In the genomic region with DNA sequence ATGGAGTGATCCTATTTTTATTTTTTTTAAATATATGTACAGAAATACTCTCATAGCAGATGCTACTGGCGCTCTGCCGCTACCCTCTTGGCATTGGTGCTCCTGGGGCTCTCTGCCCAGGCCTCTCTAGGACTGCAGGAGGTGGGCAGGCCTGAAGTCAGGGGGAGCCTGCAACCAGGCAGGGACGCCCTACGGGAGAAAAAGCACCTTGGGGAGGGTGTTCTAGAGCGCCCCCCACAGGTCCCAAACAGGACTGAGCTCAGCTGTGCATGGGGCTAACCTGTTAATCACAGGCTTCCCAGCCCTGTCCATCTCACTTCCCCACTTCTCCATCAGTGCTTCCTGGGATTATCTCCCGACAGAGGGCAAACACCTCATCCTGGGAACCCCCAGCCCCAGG, we compare ENCODE assay signal across 15 cellular contexts.
DNase-seq lines count a peak whose midpoint lies in the region; ATAC-seq, FAIRE-seq and TF ChIP-seq lines count a peak whose summit lies in the region.
"Had no signal": no experiment of that assay in that cellular context is flagged by ENCODE, and none has a peak within 500 bp of the region (broad histone marks: within the 10 kb centered on the region; RNA-seq: fewer than 3 reads in every experiment).

No MANE protein-coding gene starts in this region.

- H3K4me3 Mint-ChIP-seq in activated CD8-positive, alpha-beta T cell treated with anti-CD3 and anti-CD28 coated beads for 36 hours = no peak overlapping the region
- H3K4me3 Mint-ChIP-seq in activated CD8-positive, alpha-beta T cell treated with anti-CD3 and anti-CD28 coated beads, Interleukin-2, amount 10 ng/mL, durations not matched to agents 7 days and 5 days = no peak overlapping the region
- no peak overlapping the region for H3K4me3 Mint-ChIP-seq in type B pancreatic cell

- POLR2A ChIA-PET in activated CD8-positive, alpha-beta T cell treated with anti-CD3 and anti-CD28 coated beads for 36 hours (lab: Charles Lee) = no interaction called here
- POLR2A ChIA-PET in activated CD8-positive, alpha-beta T cell treated with anti-CD3 and anti-CD28 coated beads, Interleukin-2, amount 10 ng/mL, durations not matched to agents 7 days and 5 days (lab: Charles Lee) = no interaction called here

- peaks cover 17% of the 10 kb centered on the region for H3K27me3 Mint-ChIP-seq in activated CD8-positive, alpha-beta T cell treated with anti-CD3 and anti-CD28 coated beads for 36 hours
- peaks cover 15% of the 10 kb centered on the region for H3K27me3 Mint-ChIP-seq in activated CD8-positive, alpha-beta T cell treated with anti-CD3 and anti-CD28 coated beads, Interleukin-2, amount 10 ng/mL, durations not matched to agents 7 days and 5 days (ENCODE audit: low read depth)
- H3K27me3 Mint-ChIP-seq in type B pancreatic cell = peaks cover 3% of the 10 kb centered on the region

- no peak overlapping the region for H3K9ac ChIP-seq in OCI-LY1 (ENCODE audit: low read length)
- H3K9ac ChIP-seq: parathyroid adenoma had no signal

- H3K4me1 Mint-ChIP-seq in activated CD8-positive, alpha-beta T cell treated with anti-CD3 and anti-CD28 coated beads for 36 hours (ENCODE audit: low read depth) = peaks cover 15% of the 10 kb centered on the region
- peaks cover 13% of the 10 kb centered on the region for H3K4me1 Mint-ChIP-seq in activated CD8-positive, alpha-beta T cell treated with anti-CD3 and anti-CD28 coated beads, Interleukin-2, amount 10 ng/mL, durations not matched to agents 7 days and 5 days (ENCODE audit: low read depth)
- peaks cover 18% of the 10 kb centered on the region for H3K4me1 Mint-ChIP-seq in type B pancreatic cell (ENCODE audit: unreplicated experiment)

- no peak overlapping the region for H3K27ac Mint-ChIP-seq in activated CD8-positive, alpha-beta T cell treated with anti-CD3 and anti-CD28 coated beads for 36 hours
- no peak overlapping the region for H3K27ac Mint-ChIP-seq in activated CD8-positive, alpha-beta T cell treated with anti-CD3 and anti-CD28 coated beads, Interleukin-2, amount 10 ng/mL, durations not matched to agents 7 days and 5 days
- H3K27ac Mint-ChIP-seq in type B pancreatic cell = no peak overlapping the region

- peaks cover 5% of the 10 kb centered on the region; the same call in 1 of the 2 replicates for H3K27me3 ChIP-seq in OCI-LY1 (ENCODE audit: insufficient read depth, low read length)

- H3K36me3 ChIP-seq in OCI-LY1 (ENCODE audit: insufficient read depth, low read length) = no peaks in the 10 kb centered on the region
- H3K36me3 ChIP-seq: tibial nerve had no signal

- no peaks in the 10 kb centered on the region for H3F3A ChIP-seq in OCI-LY1 (ENCODE audit: insufficient read depth, low read length)

- FAIRE-seq in D721Med (lab: Jason Lieb, UNC) = no peak

- H3K79me2 ChIP-seq in OCI-LY1 (ENCODE audit: insufficient read depth, low read length) = no peaks in the 10 kb centered on the region
- H3K79me2 ChIP-seq: parathyroid adenoma had no signal

- no peaks in the 10 kb centered on the region for H3K9me3 ChIP-seq in OCI-LY1 (ENCODE audit: low read length)
- H3K9me3 ChIP-seq: tibial nerve had no signal

- H3K4me3 ChIP-seq in OCI-LY1 (ENCODE audit: low read depth, low read length, poor library complexity, severe bottlenecking) (no peak overlapping the region), epithelial cell of esophagus (ENCODE audit: low read length) (no peak overlapping the region)

- no peak for ATAC-seq in activated CD8-positive, alpha-beta T cell treated with anti-CD3 and anti-CD28 coated beads for 36 hours
- ATAC-seq in activated CD8-positive, alpha-beta T cell treated with anti-CD3 and anti-CD28 coated beads, Interleukin-2, amount 10 ng/mL, durations not matched to agents 7 days and 5 days = no peak

- H2AFZ ChIP-seq in OCI-LY1 (ENCODE audit: low read length) = no peak overlapping the region

- intact Hi-C loops in activated CD8-positive, alpha-beta T cell treated with anti-CD3 and anti-CD28 coated beads for 36 hours (cut with micrococcal nuclease) = no loop called here

- TF ChIP-seq CTCF in activated CD8-positive, alpha-beta T cell treated with anti-CD3 and anti-CD28 coated beads for 36 hours (IDR thresholded peaks at IDR 0.05) = peak; percentile 30
- TF ChIP-seq CTCF in OCI-LY1 (IDR thresholded peaks at IDR 0.05; ENCODE audit: low read length) = peak; percentile 42
- peak; percentile 16 for TF ChIP-seq CTCF in epithelial cell of esophagus (IDR thresholded peaks at IDR 0.05; ENCODE audit: insufficient read depth, low read depth, low read length, missing control alignments)
- peak; percentile 48 for TF ChIP-seq CTCF in type B pancreatic cell (conservative IDR thresholded peaks at IDR 0.05)
- TF ChIP-seq CTCF in D721Med (IDR thresholded peaks at IDR 0.05; ENCODE audit: insufficient read depth, missing control alignments) = no peak

- no peak overlapping the region for H3K27ac ChIP-seq in OCI-LY1 (ENCODE audit: low read depth, low read length, poor library complexity, severe bottlenecking)
- H3K27ac ChIP-seq: epithelial cell of prostate, parathyroid adenoma, tibial nerve had no signal

- no peaks in the 10 kb centered on the region for H3K9me2 ChIP-seq in OCI-LY1 (ENCODE audit: low read depth, low read length)

- CTCF ChIA-PET in activated CD8-positive, alpha-beta T cell treated with anti-CD3 and anti-CD28 coated beads for 36 hours (lab: Charles Lee) = interaction anchor here (0.5 to 2.3 kb wide), 2 partner anchors 10 to 780 kb away, joined by 3 to 12 read pairs; no protein-coding TSS in a partner anchor
- CTCF ChIA-PET in activated CD8-positive, alpha-beta T cell treated with anti-CD3 and anti-CD28 coated beads, Interleukin-2, amount 10 ng/mL, durations not matched to agents 7 days and 5 days (lab: Charles Lee) = interaction anchor here (1.4 kb wide), 1 partner anchor 10 kb away, joined by 4 read pairs; no protein-coding TSS in a partner anchor

- DNase-seq in activated CD8-positive, alpha-beta T cell treated with anti-CD3 and anti-CD28 coated beads for 36 hours = peak; percentile 11
- DNase-seq in activated CD8-positive, alpha-beta T cell treated with anti-CD3 and anti-CD28 coated beads, Interleukin-2, amount 10 ng/mL, durations not matched to agents 7 days and 5 days = no peak
- DNase-seq in epithelial cell of esophagus (ENCODE audit: low read depth) (no peak), type B pancreatic cell (ENCODE audit: extremely low spot score, unreplicated experiment) (no peak), KG1 (lab: John Stamatoyannopoulos, UW) (no peak), D721Med (ENCODE audit: insufficient read length, low spot score) (no peak)
- DNase-seq in stimulated activated CD4-positive, alpha-beta T cell treated with anti-CD3 and anti-CD28 coated beads, Interleukin-4, amount 100 ng/mL, for 1 hour = no peak
- DNase-seq: activated CD4-positive, alpha-beta T cell treated with anti-CD3 and anti-CD28 coated beads, Interleukin-2, amount 50 U/mL, for 4 hours; activated gamma-delta T cell; NCI-H524; T-helper 9 cell had no signal

- no peak overlapping the region for H3K4me2 ChIP-seq in OCI-LY1 (ENCODE audit: low read length)

- H4K20me1 ChIP-seq in OCI-LY1 (ENCODE audit: insufficient read depth, low read length) = no peaks in the 10 kb centered on the region

- H3K9me3 Mint-ChIP-seq in activated CD8-positive, alpha-beta T cell treated with anti-CD3 and anti-CD28 coated beads for 36 hours = peaks cover 7% of the 10 kb centered on the region
- no peaks in the 10 kb centered on the region for H3K9me3 Mint-ChIP-seq in activated CD8-positive, alpha-beta T cell treated with anti-CD3 and anti-CD28 coated beads, Interleukin-2, amount 10 ng/mL, durations not matched to agents 7 days and 5 days (ENCODE audit: insufficient read depth)
- H3K9me3 Mint-ChIP-seq in type B pancreatic cell = peaks cover 6% of the 10 kb centered on the region

- no peaks in the 10 kb centered on the region for H3K4me1 ChIP-seq in OCI-LY1 (ENCODE audit: insufficient read depth, low read length, severe bottlenecking)
- H3K4me1 ChIP-seq: parathyroid adenoma had no signal

- H3K36me3 Mint-ChIP-seq in activated CD8-positive, alpha-beta T cell treated with anti-CD3 and anti-CD28 coated beads for 36 hours (ENCODE audit: low read depth) = no peaks in the 10 kb centered on the region
- H3K36me3 Mint-ChIP-seq in activated CD8-positive, alpha-beta T cell treated with anti-CD3 and anti-CD28 coated beads, Interleukin-2, amount 10 ng/mL, durations not matched to agents 7 days and 5 days (ENCODE audit: low read depth) = no peaks in the 10 kb centered on the region
- H3K36me3 Mint-ChIP-seq in type B pancreatic cell = no peaks in the 10 kb centered on the region
